In genomic region chr14:88500611-88501010, GRCh38 we compare ENCODE assay signal across 27 cellular contexts. TPM values are rescaled to one million over a fixed set of nuclear protein-coding genes. Genes with fewer than 3 reads are reported as not detected.
DNase-seq lines count a peak whose midpoint lies in the region; ATAC-seq, FAIRE-seq and TF ChIP-seq lines count a peak whose summit lies in the region.
"Had no signal": no experiment of that assay in that cellular context is flagged by ENCODE, and none has a peak within 500 bp of the region (broad histone marks: within the 10 kb centered on the region; RNA-seq: fewer than 3 reads in every experiment).

No MANE protein-coding gene starts in this region.

- no peak overlapping the region for H2AFZ ChIP-seq in astrocyte (ENCODE audit: low read depth, low read length)

- no peak for ATAC-seq in HG02852 (IDR thresholded peaks at IDR 0.05; ENCODE audit: unreplicated experiment)
- ATAC-seq: GM12878 had no signal

- DNase-seq in astrocyte (ENCODE audit: low read depth) (peak; percentile 46), chondrocyte (ENCODE audit: low spot score) (no peak), glomerular visceral epithelial cell (ENCODE audit: extremely low spot score) (peak; percentile 7), NCI-H2227 (lab: John Stamatoyannopoulos, UW; ENCODE audit: unreplicated experiment) (no peak), A172 (ENCODE audit: low spot score) (no peak)
- DNase-seq: ACHN; BE2C; C1 segment of cervical spinal cord; CD4-positive, alpha-beta memory T cell; CD4-positive, CD25-positive, alpha-beta regulatory T cell; CD8-positive, alpha-beta memory T cell; COR-L47; DMS 273 treated with DMSO at 0.1 percent for 48 hours; DMS153; DMS53; DMS79; DND-41; EL; GDM1 had no signal

- no peak for FAIRE-seq in astrocyte (lab: Jason Lieb, UNC)
- FAIRE-seq: A204.1, GM12878, GM12892, GM18507 had no signal

- H3K27me3 Mint-ChIP-seq in astrocyte (ENCODE audit: low read depth, unreplicated experiment) (no peaks in the 10 kb centered on the region), chondrocyte (ENCODE audit: low read depth) (no peaks in the 10 kb centered on the region)

- no peak overlapping the region for H3K9ac ChIP-seq in astrocyte (ENCODE audit: low read length)
- H3K9ac ChIP-seq: BLaER1 had no signal

- no peaks in the 10 kb centered on the region for H3K79me2 ChIP-seq in astrocyte (ENCODE audit: insufficient read depth, low read length)

- H4K20me1 ChIP-seq in astrocyte (ENCODE audit: insufficient read depth, low read length): no peaks in the 10 kb centered on the region
- H4K20me1 ChIP-seq: BLaER1 had no signal

- H3K4me1 ChIP-seq in astrocyte (ENCODE audit: insufficient read depth, low read length): peaks cover 5% of the 10 kb centered on the region
- H3K4me1 ChIP-seq: BE2C, BLaER1 had no signal

- TF ChIP-seq CTCF in astrocyte (IDR thresholded peaks at IDR 0.05; ENCODE audit: insufficient read depth, low read depth, low read length): no peak
- no peak for TF ChIP-seq CTCF in chondrocyte (IDR thresholded peaks at IDR 0.05)

- no peak overlapping the region for H3K27ac ChIP-seq in astrocyte (ENCODE audit: low read depth, low read length)
- H3K27ac ChIP-seq: 22Rv1, BLaER1 had no signal

- peaks cover 9% of the 10 kb centered on the region for H3K4me1 Mint-ChIP-seq in astrocyte (ENCODE audit: low read depth, unreplicated experiment)
- H3K4me1 Mint-ChIP-seq in chondrocyte (ENCODE audit: low read depth): no peaks in the 10 kb centered on the region
- H3K4me1 Mint-ChIP-seq: CD14-positive monocyte; CD4-positive, CD25-positive, alpha-beta regulatory T cell had no signal

- H3K4me3 ChIP-seq in astrocyte (ENCODE audit: insufficient read depth, low read depth, low read length): no peak overlapping the region
- H3K4me3 ChIP-seq: BLaER1, GM12878 had no signal

- H3K9me3 ChIP-seq in astrocyte (ENCODE audit: insufficient read depth, low read depth, low read length): no peaks in the 10 kb centered on the region
- H3K9me3 ChIP-seq: BE2C, BLaER1 had no signal

- peaks cover 41% of the 10 kb centered on the region for H3K36me3 ChIP-seq in astrocyte (ENCODE audit: insufficient read depth, low read length)
- H3K36me3 ChIP-seq: BE2C, BLaER1 had no signal

- H3K4me2 ChIP-seq in astrocyte (ENCODE audit: low read length): no peak overlapping the region
- H3K4me2 ChIP-seq: BLaER1 had no signal

- no peak overlapping the region for H3K4me3 Mint-ChIP-seq in astrocyte (ENCODE audit: unreplicated experiment)
- no peak overlapping the region for H3K4me3 Mint-ChIP-seq in chondrocyte (ENCODE audit: unreplicated experiment)
- H3K4me3 Mint-ChIP-seq: CD14-positive monocyte; CD4-positive, alpha-beta memory T cell; CD4-positive, CD25-positive, alpha-beta regulatory T cell; CD8-positive, alpha-beta memory T cell had no signal

- H3K27ac Mint-ChIP-seq in astrocyte (ENCODE audit: unreplicated experiment): no peak overlapping the region
- H3K27ac Mint-ChIP-seq in chondrocyte (ENCODE audit: unreplicated experiment): peak overlapping the region; percentile 8
- H3K27ac Mint-ChIP-seq: CD14-positive monocyte; CD4-positive, alpha-beta memory T cell; CD4-positive, CD25-positive, alpha-beta regulatory T cell; CD8-positive, alpha-beta memory T cell had no signal

- H3K36me3 Mint-ChIP-seq in astrocyte (ENCODE audit: low read depth, unreplicated experiment) (peaks cover 16% of the 10 kb centered on the region), chondrocyte (ENCODE audit: low read depth) (peaks cover 30% of the 10 kb centered on the region)
- H3K36me3 Mint-ChIP-seq: CD14-positive monocyte; CD4-positive, alpha-beta memory T cell; CD4-positive, CD25-positive, alpha-beta regulatory T cell; CD8-positive, alpha-beta memory T cell had no signal

- H3K9me3 Mint-ChIP-seq in astrocyte (ENCODE audit: unreplicated experiment) (no peaks in the 10 kb centered on the region), chondrocyte (ENCODE audit: low read depth) (no peaks in the 10 kb centered on the region)
- H3K9me3 Mint-ChIP-seq: CD14-positive monocyte; CD4-positive, alpha-beta memory T cell; CD4-positive, CD25-positive, alpha-beta regulatory T cell; CD8-positive, alpha-beta memory T cell had no signal

- H3K27me3 ChIP-seq in astrocyte (ENCODE audit: insufficient read depth, low read length): no peaks in the 10 kb centered on the region
- H3K27me3 ChIP-seq: BE2C, BLaER1 had no signal

RNA-seq across cellular contexts. Expression of gene PTPN21, which starts 54.2 kb away (rescaled TPM):
- total RNA-seq in astrocyte: 30.1 and 30.2 TPM in 2 replicates
- total RNA-seq in chondrocyte: 34.9 to 42.9 TPM (median 40.0 TPM) in 3 replicates
- total RNA-seq in A172 (2014; rRNA removed; shearing (Covaris generic)): 5.3 and 10.1 TPM in 2 replicates
- total RNA-seq: CD4-positive, alpha-beta memory T cell; CD4-positive, CD25-positive, alpha-beta regulatory T cell had no signal

Comparison
In these comparisons a context has a peak if more than half of its experiments do, and no peak if none do; other contexts are left out.
1. DNase-seq: peak in astrocyte (single experiment) and glomerular visceral epithelial cell (single experiment); none in chondrocyte (single experiment), NCI-H2227 (single experiment) and A172 (single experiment).